Comparison of ENCODE assay signal across 35 cellular contexts in the genomic region with DNA sequence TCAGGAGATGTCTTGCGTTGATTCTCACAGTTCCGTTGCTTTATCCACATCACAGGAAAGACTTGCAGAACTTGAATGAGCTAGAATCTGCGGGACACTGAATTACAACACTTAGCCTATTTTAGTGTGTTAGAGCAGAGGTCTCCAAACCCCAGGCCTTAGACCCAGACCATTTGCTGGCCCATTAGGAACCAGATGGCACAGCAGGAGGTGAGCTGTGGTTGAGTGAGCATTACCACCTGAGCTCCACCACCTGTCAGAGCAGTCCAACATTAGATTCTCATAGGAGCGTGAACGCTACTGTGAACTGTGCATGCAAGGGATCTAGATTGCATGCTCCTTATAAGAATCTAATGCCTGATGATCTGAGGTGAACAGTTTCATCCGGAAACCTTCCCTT. TPM values are rescaled to one million over a fixed set of nuclear protein-coding genes. Genes with fewer than 3 reads are reported as not detected.
"Had no signal": no experiment of that assay in that cellular context is flagged by ENCODE, and none has a peak within 500 bp of the region (broad histone marks: within the 10 kb centered on the region; RNA-seq: fewer than 3 reads in every experiment).

No MANE protein-coding gene starts in this region.

- FAIRE-seq: astrocyte, bronchial epithelial cell had no signal

- H3K4me2 ChIP-seq: KMS-11, SK-N-SH had no signal

- H3K9ac ChIP-seq: KMS-11, SK-N-SH had no signal

- H3K4me3 ChIP-seq: adrenal gland, body of pancreas, Peyer's patch, SJSA1 had no signal

- H3K9me3 ChIP-seq: adrenal gland, body of pancreas, Peyer's patch, SJSA1, SK-N-SH had no signal

- ATAC-seq: activated naive CD4-positive, alpha-beta T cell treated with anti-CD3 and anti-CD28 coated beads, Interleukin-2, amount 50 U/mL, for 72 hours; activated T-cell treated with anti-CD3 and anti-CD28 coated beads, Interleukin-2, amount 50 U/mL, for 4 hours; body of pancreas had no signal

- DNase-seq: activated B cell treated with CpG ODN at 0.5 μM for 24 hours; activated CD4-positive, alpha-beta memory T cell treated with anti-CD3 and anti-CD28 coated beads for 36 hours; activated CD4-positive, alpha-beta T cell treated with anti-CD3 and anti-CD28 coated beads for 4 hours; activated CD4-positive, alpha-beta T cell treated with anti-CD3 and anti-CD28 coated beads, Interleukin-2, amount 50 U/mL, for 1 hour; activated CD4-positive, CD25-positive, alpha-beta regulatory T cell treated with anti-CD3 and anti-CD28 coated beads, Interleukin-2, amount 50 U/mL, for 72 hours; activated CD8-positive, alpha-beta memory T cell treated with anti-CD3 and anti-CD28 coated beads, Interleukin-2, amount 50 U/mL, for 4 hours; activated gamma-delta T cell treated with Interleukin-2 at 50 U/mL for 16 hours; activated naive CD4-positive, alpha-beta T cell treated with anti-CD3 and anti-CD28 coated beads for 36 hours; activated T-cell treated with anti-CD3 and anti-CD28 coated beads for 4 hours; activated T-cell treated with anti-CD3 and anti-CD28 coated beads, Interleukin-2, amount 50 U/mL, for 4 hours; adrenal gland; body of pancreas; MM.1S; MV-4-11; NCI-H1092; NCI-H1436 treated with DMSO at 0.1 percent for 48 hours; NCI-H187 treated with DMSO at 0.1 percent for 48 hours; NCI-H2081; NCI-H510A; NCI-H526; NCI-H774; Peyer's patch; RPMI8226; SHP77 treated with DMSO at 0.1 percent for 48 hours; SK-N-SH; T-helper 9 cell had no signal

- H3K27ac ChIP-seq: adrenal gland, body of pancreas, KMS-11, Peyer's patch, SJSA1, VCaP had no signal

- H3K4me1 ChIP-seq: SJSA1 had no signal

- H3K27ac Mint-ChIP-seq: activated B cell treated with CpG ODN at 0.5 μM for 24 hours; activated CD4-positive, alpha-beta memory T cell treated with anti-CD3 and anti-CD28 coated beads for 36 hours; activated naive CD4-positive, alpha-beta T cell treated with anti-CD3 and anti-CD28 coated beads for 36 hours; activated naive CD4-positive, alpha-beta T cell treated with anti-CD3 and anti-CD28 coated beads, Interleukin-2, amount 50 U/mL, for 72 hours; activated T-helper 1 cell treated with anti-CD3 and anti-CD28 coated beads, Interleukin-12 subunit alpha, Interleukin-12 subunit beta, Interleukin-2, Interleukin-4 antibody, amounts not matched to agents 30 ng/mL and 10 ng/mL and 1 ng/mL, durations not matched to agents 14 hours and 24 hours and 36 hours; T-helper 1 cell treated with Interleukin-12 subunit alpha and Interleukin-12 subunit beta and Interleukin-4 antibody, amounts not matched to agents 30 μg/mL and 1 μg/mL, for 36 hours had no signal

- H3K4me3 Mint-ChIP-seq: activated B cell treated with CpG ODN at 0.5 μM for 24 hours; activated CD4-positive, alpha-beta memory T cell treated with anti-CD3 and anti-CD28 coated beads for 36 hours; activated naive CD4-positive, alpha-beta T cell treated with anti-CD3 and anti-CD28 coated beads for 36 hours; activated T-cell treated with anti-CD3 and anti-CD28 coated beads, Interleukin-2, amount 50 U/mL, for 4 hours; activated T-helper 1 cell treated with anti-CD3 and anti-CD28 coated beads, Interleukin-12 subunit alpha, Interleukin-12 subunit beta, Interleukin-2, Interleukin-4 antibody, amounts not matched to agents 30 ng/mL and 10 ng/mL and 1 ng/mL, durations not matched to agents 14 hours and 24 hours and 36 hours; T-helper 1 cell treated with Interleukin-12 subunit alpha and Interleukin-12 subunit beta and Interleukin-4 antibody, amounts not matched to agents 30 μg/mL and 1 μg/mL, for 36 hours had no signal

- H3K27me3 ChIP-seq: adrenal gland, body of pancreas, Peyer's patch, SJSA1 had no signal

- H3K9me3 Mint-ChIP-seq: activated B cell treated with CpG ODN at 0.5 μM for 24 hours; activated CD4-positive, alpha-beta memory T cell treated with anti-CD3 and anti-CD28 coated beads for 36 hours; activated naive CD4-positive, alpha-beta T cell treated with anti-CD3 and anti-CD28 coated beads for 36 hours; activated naive CD4-positive, alpha-beta T cell treated with anti-CD3 and anti-CD28 coated beads, Interleukin-2, amount 50 U/mL, for 72 hours; activated T-cell treated with anti-CD3 and anti-CD28 coated beads, Interleukin-2, amount 50 U/mL, for 4 hours; activated T-helper 1 cell treated with anti-CD3 and anti-CD28 coated beads, Interleukin-12 subunit alpha, Interleukin-12 subunit beta, Interleukin-2, Interleukin-4 antibody, amounts not matched to agents 30 ng/mL and 10 ng/mL and 1 ng/mL, durations not matched to agents 14 hours and 24 hours and 36 hours; T-helper 1 cell treated with Interleukin-12 subunit alpha and Interleukin-12 subunit beta and Interleukin-4 antibody, amounts not matched to agents 30 μg/mL and 1 μg/mL, for 36 hours had no signal

- H3K27me3 Mint-ChIP-seq: activated B cell treated with CpG ODN at 0.5 μM for 24 hours; activated CD4-positive, alpha-beta memory T cell treated with anti-CD3 and anti-CD28 coated beads for 36 hours had no signal

RNA-seq across cellular contexts. Expression of a gene that starts 43.3 kb away (rescaled TPM):
- total RNA-seq: activated T-helper 1 cell treated with anti-CD3 and anti-CD28 coated beads, Interleukin-12 subunit alpha, Interleukin-12 subunit beta, Interleukin-2, Interleukin-4 antibody, amounts not matched to agents 30 ng/mL and 10 ng/mL and 1 ng/mL, durations not matched to agents 14 hours and 24 hours and 36 hours; LHCN-M2; SJSA1 had no signal
